ENCODE assay signal across 30 cellular contexts in genomic region chr7:81682873-81683272, GRCh38.
DNase-seq lines count a peak whose midpoint lies in the region; ATAC-seq and TF ChIP-seq lines count a peak whose summit lies in the region.
"Had no signal": no experiment of that assay in that cellular context is flagged by ENCODE, and none has a peak within 500 bp of the region (broad histone marks: within the 10 kb centered on the region; RNA-seq: fewer than 3 reads in every experiment).

No MANE protein-coding gene starts in this region.

- WGBS in hepatocyte (ENCODE audit: low lambda C conversion rate, missing lambda C conversion rate), result 30% methylated on average over 2 of the region's 2 CpGs

- ATAC-seq in RWPE2 (ENCODE audit: low read depth) (no peak), GM18511 (IDR thresholded peaks at IDR 0.05; ENCODE audit: unreplicated experiment) (no peak), HG03439 (IDR thresholded peaks at IDR 0.05; ENCODE audit: unreplicated experiment) (no peak)
- no peak for ATAC-seq in activated T-cell treated with anti-CD3 and anti-CD28 coated beads, Interleukin-2, amount 50 U/mL, for 4 hours
- ATAC-seq: HCT116, left ventricle myocardium superior, right lobe of liver had no signal

- H3K9me3 ChIP-seq in RWPE2 (ENCODE audit: severe bottlenecking) (no peaks in the 10 kb centered on the region), hepatocyte (ENCODE audit: low read depth) (no peaks in the 10 kb centered on the region)
- H3K9me3 ChIP-seq: ascending aorta, colonic mucosa, Peyer's patch, prostate gland, right lobe of liver, SJCRH30, stomach, uterus had no signal

- peak overlapping the region; percentile 11 for H3K4me2 ChIP-seq in hepatocyte

- H3K4me3 ChIP-seq in RWPE2 (ENCODE audit: severe bottlenecking) (no peak overlapping the region), hepatocyte (no peak overlapping the region)
- H3K4me3 ChIP-seq: ascending aorta, colonic mucosa, Peyer's patch, prostate gland, right lobe of liver, SJCRH30, stomach, uterus had no signal

- TF ChIP-seq CTCF in RWPE2 (IDR thresholded peaks at IDR 0.05; ENCODE audit: poor library complexity, severe bottlenecking) (no peak), hepatocyte (IDR thresholded peaks at IDR 0.05; ENCODE audit: poor library complexity) (no peak)

- DNase-seq in SHP77 treated with DMSO at 0.1 percent for 48 hours (lab: John Stamatoyannopoulos, UW) (peak; percentile 25), SHP77 (lab: John Stamatoyannopoulos, UW) (no peak), RWPE2 (ENCODE audit: low spot score) (no peak), hepatocyte (ENCODE audit: low spot score) (no peak), glomerular visceral epithelial cell (ENCODE audit: extremely low spot score) (no peak)
- no peak for DNase-seq in activated T-cell treated with anti-CD3 and anti-CD28 coated beads, Interleukin-2, amount 50 U/mL, for 4 hours
- DNase-seq: activated gamma-delta T cell; activated naive CD8-positive, alpha-beta T cell treated with anti-CD3 and anti-CD28 coated beads for 36 hours; activated T-cell treated with anti-CD3 and anti-CD28 coated beads, Interleukin-2, amount 50 U/mL, for 24 hours; CD4-positive, alpha-beta memory T cell; colonic mucosa; effector CD8-positive, alpha-beta T cell; EL; islet precursor cell; left ventricle myocardium superior; midbrain; naive B cell; NCI-H146; Peyer's patch; right lobe of liver; SJCRH30; stimulated activated CD8-positive, alpha-beta memory T cell treated with anti-CD3 and anti-CD28 coated beads, Interleukin-4, amount 100 ng/mL, for 48 hours; stomach; uterus had no signal

- H3K79me2 ChIP-seq in hepatocyte, result no peaks in the 10 kb centered on the region

- H3K36me3 Mint-ChIP-seq in activated T-cell treated with anti-CD3 and anti-CD28 coated beads, Interleukin-2, amount 50 U/mL, for 4 hours (ENCODE audit: insufficient read depth), result no peaks in the 10 kb centered on the region
- H3K36me3 Mint-ChIP-seq: activated naive CD8-positive, alpha-beta T cell treated with anti-CD3 and anti-CD28 coated beads for 36 hours; CD4-positive, alpha-beta memory T cell; naive B cell had no signal

- H4K20me1 ChIP-seq in hepatocyte (ENCODE audit: insufficient read depth, poor library complexity, severe bottlenecking), result no peaks in the 10 kb centered on the region

- no peaks in the 10 kb centered on the region for H3K9me2 ChIP-seq in hepatocyte (replicated peaks; ENCODE audit: insufficient read depth)

- no peaks in the 10 kb centered on the region for H3K4me1 Mint-ChIP-seq in activated T-cell treated with anti-CD3 and anti-CD28 coated beads, Interleukin-2, amount 50 U/mL, for 4 hours (ENCODE audit: low read depth)
- H3K4me1 Mint-ChIP-seq: activated naive CD8-positive, alpha-beta T cell treated with anti-CD3 and anti-CD28 coated beads for 36 hours; CD4-positive, alpha-beta memory T cell; naive B cell had no signal

- H3K27ac ChIP-seq in RWPE2 (ENCODE audit: poor library complexity, severe bottlenecking) (peak overlapping the region; percentile 35), hepatocyte (no peak overlapping the region)
- H3K27ac ChIP-seq: ascending aorta, colonic mucosa, epithelial cell of prostate, Peyer's patch, prostate gland, right lobe of liver, SJCRH30, stomach had no signal

- H3K36me3 ChIP-seq in RWPE2 (ENCODE audit: low read depth), result no peaks in the 10 kb centered on the region
- H3K36me3 ChIP-seq in hepatocyte (replicated peaks; ENCODE audit: insufficient read depth, low read depth), result no peaks in the 10 kb centered on the region
- H3K36me3 ChIP-seq: ascending aorta, colonic mucosa, Peyer's patch, prostate gland, right lobe of liver, SJCRH30, stomach, uterus had no signal

- H3K4me3 Mint-ChIP-seq in activated T-cell treated with anti-CD3 and anti-CD28 coated beads, Interleukin-2, amount 50 U/mL, for 4 hours, result no peak overlapping the region
- H3K4me3 Mint-ChIP-seq: activated naive CD8-positive, alpha-beta T cell treated with anti-CD3 and anti-CD28 coated beads for 36 hours; activated T-cell treated with anti-CD3 and anti-CD28 coated beads, Interleukin-2, amount 50 U/mL, for 24 hours; CD4-positive, alpha-beta memory T cell; naive B cell had no signal

- H3K9me3 Mint-ChIP-seq in activated T-cell treated with anti-CD3 and anti-CD28 coated beads, Interleukin-2, amount 50 U/mL, for 4 hours, result peaks cover 5% of the 10 kb centered on the region
- H3K9me3 Mint-ChIP-seq: activated naive CD8-positive, alpha-beta T cell treated with anti-CD3 and anti-CD28 coated beads for 36 hours had no signal

- no peaks in the 10 kb centered on the region for H3K27me3 ChIP-seq in RWPE2 (ENCODE audit: insufficient read depth, poor library complexity, severe bottlenecking)
- no peaks in the 10 kb centered on the region for H3K27me3 ChIP-seq in hepatocyte
- H3K27me3 ChIP-seq: ascending aorta, colonic mucosa, Peyer's patch, right lobe of liver, SJCRH30, stomach, uterus had no signal

- no peaks in the 10 kb centered on the region for H3K27me3 Mint-ChIP-seq in activated T-cell treated with anti-CD3 and anti-CD28 coated beads, Interleukin-2, amount 50 U/mL, for 4 hours (ENCODE audit: low read depth)
- H3K27me3 Mint-ChIP-seq: activated naive CD8-positive, alpha-beta T cell treated with anti-CD3 and anti-CD28 coated beads for 36 hours; activated T-cell treated with anti-CD3 and anti-CD28 coated beads, Interleukin-2, amount 50 U/mL, for 24 hours; CD4-positive, alpha-beta memory T cell; naive B cell had no signal

- H2AFZ ChIP-seq in hepatocyte, result no peak overlapping the region

- H3K4me1 ChIP-seq in RWPE2 (ENCODE audit: insufficient read depth, poor library complexity, severe bottlenecking), result peaks cover 28% of the 10 kb centered on the region
- no peaks in the 10 kb centered on the region for H3K4me1 ChIP-seq in hepatocyte (ENCODE audit: insufficient read depth)
- H3K4me1 ChIP-seq: colonic mucosa, Peyer's patch, prostate gland, right lobe of liver, stomach had no signal
